ENCODE assay signal across 8 cellular contexts in genomic region chr6:142842423-142843261, GRCh38.
DNase-seq lines count a peak whose midpoint lies in the region; FAIRE-seq and TF ChIP-seq lines count a peak whose summit lies in the region.

No MANE protein-coding gene starts in this region.

- H3K9me2 ChIP-seq in GM23248 (ENCODE audit: insufficient read depth), result no peaks in the 10 kb centered on the region

- H3K27me3 ChIP-seq in GM23248 (replicated peaks; ENCODE audit: insufficient read depth) (no peaks in the 10 kb centered on the region), rectal smooth muscle tissue (ENCODE audit: control insufficient read depth, insufficient read depth, low read length) (no peaks in the 10 kb centered on the region)

- no peak overlapping the region for H3K27ac Mint-ChIP-seq in nephron progenitor cell

- WGBS in GM23248 (ENCODE audit: low coverage in 1 of 2, low lambda C conversion rate in 2 of 2, missing lambda C conversion rate in 2 of 2), 2 experiments, result 44 to 47% methylated on average over 11 of the region's 11 CpGs

- no peaks in the 10 kb centered on the region for H4K20me1 ChIP-seq in GM23248 (ENCODE audit: insufficient read depth)

- TF ChIP-seq CTCF in cardiac fibroblast (IDR thresholded peaks at IDR 0.05; ENCODE audit: low read depth, low read length) (no peak), nephron progenitor cell (IDR thresholded peaks at IDR 0.05) (no peak)

- H3K9ac ChIP-seq in GM23248 (peak overlapping the region; percentile 70), rectal smooth muscle tissue (ENCODE audit: low read length) (no peak overlapping the region)

- H3K4me1 ChIP-seq in GM23248 (ENCODE audit: insufficient read depth) (peaks cover 77% of the 10 kb centered on the region), rectal smooth muscle tissue (ENCODE audit: control insufficient read depth, insufficient read depth, low read length) (peaks cover 6% of the 10 kb centered on the region)

- peaks cover 92% of the 10 kb centered on the region for H3K79me2 ChIP-seq in GM23248 (ENCODE audit: insufficient read depth)

- FAIRE-seq in GM18507 (lab: Jason Lieb, UNC), result peak; percentile 97

- no peaks in the 10 kb centered on the region for H3K9me3 Mint-ChIP-seq in nephron progenitor cell

- peak overlapping the region; percentile 20 for H2AFZ ChIP-seq in GM23248

- H3K36me3 Mint-ChIP-seq in nephron progenitor cell (ENCODE audit: low read depth), result peaks cover 9% of the 10 kb centered on the region

- H3K36me3 ChIP-seq in GM23248 (ENCODE audit: low read depth), result no peaks in the 10 kb centered on the region
- H3K36me3 ChIP-seq in rectal smooth muscle tissue (ENCODE audit: control insufficient read depth, insufficient read depth, low read length), result no peaks in the 10 kb centered on the region

- H3K27me3 Mint-ChIP-seq in nephron progenitor cell (ENCODE audit: low read depth, poor library complexity), result no peaks in the 10 kb centered on the region

- peak overlapping the region; percentile 80 for H3K4me2 ChIP-seq in GM23248 (ENCODE audit: unreplicated experiment)

- peaks cover 56% of the 10 kb centered on the region for H3K4me1 Mint-ChIP-seq in nephron progenitor cell

- no peak overlapping the region for H3K4me3 Mint-ChIP-seq in nephron progenitor cell

- H3K27ac ChIP-seq in GM23248 (peak overlapping the region; percentile 93), rectal smooth muscle tissue (ENCODE audit: low read depth, low read length) (no peak overlapping the region)

- H3K4me3 ChIP-seq in GM23248, result peak overlapping the region; percentile 60
- H3K4me3 ChIP-seq in cardiac fibroblast (replicated peaks in 1 of 2; ENCODE audit: low read depth in 2 of 2, low read length in 2 of 2), result peak overlapping the region in 1 of 2 donors; percentile 15
- H3K4me3 ChIP-seq in rectal smooth muscle tissue (ENCODE audit: low read length), result peak overlapping the region; percentile 14

- in situ Hi-C loops in GM23248 (cut with MboI), result no loop called here

- peaks cover 88% of the 10 kb centered on the region for H3F3A ChIP-seq in GM23248 (ENCODE audit: insufficient read depth)

- no peaks in the 10 kb centered on the region for H3K9me3 ChIP-seq in GM23248 (ENCODE audit: low read depth)

- no peak for DNase-seq in GM18507 (ENCODE audit: extremely low spot score, insufficient read length, low read depth)
- DNase-seq in GM23248, result peak; percentile 67
- peak; percentile 62 for DNase-seq in NAMALWA (ENCODE audit: low spot score)
- DNase-seq in cardiac fibroblast (ENCODE audit: low read depth in 2 of 2), result peak; percentile 46 to 78
- no peak for DNase-seq in nephron progenitor cell
- DNase-seq in hepatic stellate cell (ENCODE audit: low spot score), result no peak
- no peak for DNase-seq in kidney glomerular epithelial cell (lab: John Stamatoyannopoulos, UW)

Comparison
In these comparisons a context has a peak if more than half of its experiments do, and no peak if none do; other contexts are left out.
1. DNase-seq: peak in GM23248 (single experiment), NAMALWA (single experiment) and cardiac fibroblast (2 of 2); none in GM18507 (single experiment), nephron progenitor cell (single experiment), hepatic stellate cell (single experiment) and kidney glomerular epithelial cell (single experiment).